In genomic region chr3:25781145-25781757, GRCh38 we compare ENCODE assay signal across 11 cellular contexts. TPM values are rescaled to one million over a fixed set of nuclear protein-coding genes. Genes with fewer than 3 reads are reported as not detected.
DNase-seq lines count a peak whose midpoint lies in the region; TF ChIP-seq lines count a peak whose summit lies in the region.
"Had no signal": no experiment of that assay in that cellular context is flagged by ENCODE, and none has a peak within 500 bp of the region (broad histone marks: within the 10 kb centered on the region; RNA-seq: fewer than 3 reads in every experiment).

No MANE protein-coding gene starts in this region.

- intact Hi-C loops in transverse colon (cut with DNase I; ENCODE audit: low total_unique reads): no loop called here

- no peak for TF ChIP-seq POLR2A in NB4 (IDR thresholded peaks at IDR 0.05; ENCODE audit: extremely low read depth, insufficient read length)
- TF ChIP-seq POLR2A in erythroblast (IDR thresholded peaks at IDR 0.05; ENCODE audit: low read length): no peak
- TF ChIP-seq POLR2A in transverse colon (IDR thresholded peaks at IDR 0.05): no peak

- TF ChIP-seq CTCF in GM12865 (IDR thresholded peaks at IDR 0.05; ENCODE audit: insufficient read depth, low read depth, low read length, missing control alignments): no peak
- no peak for TF ChIP-seq CTCF in NB4 (IDR thresholded peaks at IDR 0.05; ENCODE audit: low read depth, low read length)
- no peak for TF ChIP-seq CTCF in transverse colon (IDR thresholded peaks at IDR 0.05)

- H2AFZ ChIP-seq in ACC112 (ENCODE audit: low read length, unreplicated experiment): no peak overlapping the region

- no peaks in the 10 kb centered on the region for H3K27me3 ChIP-seq in ACC112 (ENCODE audit: insufficient read depth, low read length)
- H3K27me3 ChIP-seq in transverse colon: no peaks in the 10 kb centered on the region
- H3K27me3 ChIP-seq in MG63: no peaks in the 10 kb centered on the region

- TF ChIP-seq EP300 in transverse colon (IDR thresholded peaks at IDR 0.05; ENCODE audit: low read depth): no peak

- H3K27ac ChIP-seq in ACC112 (ENCODE audit: low read depth, low read length) (no peak overlapping the region), transverse colon (no peak overlapping the region), caudate nucleus (ENCODE audit: low read depth, low read length) (no peak overlapping the region)

- H3K36me3 ChIP-seq in ACC112 (ENCODE audit: insufficient read depth, low read length): peaks cover 20% of the 10 kb centered on the region
- H3K36me3 ChIP-seq in transverse colon: peaks cover 0 to 11% (median 0%) of the 10 kb centered on the region in 4 donors
- H3K36me3 ChIP-seq in MG63: peaks cover 2% of the 10 kb centered on the region

- H3K4me1 ChIP-seq in ACC112 (ENCODE audit: control insufficient read depth, insufficient read depth, low read length, unreplicated experiment): peaks cover 16% of the 10 kb centered on the region
- H3K4me1 ChIP-seq in transverse colon: peaks cover 7 to 29% (median 15%) of the 10 kb centered on the region in 4 donors

- WGBS in transverse colon (ENCODE audit: low coverage in 1 of 2), 2 donors: 85% methylated on average over 9 to 11 of the region's 11 CpGs

- no peak for DNase-seq in GM12865 (ENCODE audit: low read depth)
- peak; percentile 30 for DNase-seq in NB4 (ENCODE audit: low read depth)
- peak; percentile 4 to 17 for DNase-seq in erythroblast (lab: John Stamatoyannopoulos, UW)
- no peak for DNase-seq in transverse colon
- DNase-seq in mucosa of gallbladder (ENCODE audit: low spot score): no peak
- DNase-seq in caudate nucleus (lab: John Stamatoyannopoulos, UW): no peak
- DNase-seq in MG63: no peak
- DNase-seq: activated effector memory CD4-positive, alpha-beta T cell treated with Interleukin-2 at 50 U/mL for 16 hours; left ventricle myocardium superior; NCI-H1930 had no signal

- peaks cover 25% of the 10 kb centered on the region for H3K79me2 ChIP-seq in ACC112 (ENCODE audit: control insufficient read depth, insufficient read depth, low read length, unreplicated experiment)

- H3K4me3 ChIP-seq in ACC112 (ENCODE audit: low read depth, low read length) (peak overlapping the region; percentile 90), GM12865 (ENCODE audit: low read depth, low read length) (peak overlapping the region; percentile 69), NB4 (ENCODE audit: low read depth, low read length) (peak overlapping the region; percentile 92), transverse colon (no peak overlapping the region), MG63 (no peak overlapping the region)

- no peaks in the 10 kb centered on the region for H3K9me3 ChIP-seq in transverse colon
- no peaks in the 10 kb centered on the region for H3K9me3 ChIP-seq in MG63

- in situ Hi-C loops in transverse colon (cut with MboI; ENCODE audit: low pct_ligation_motif_present in 1 of 4, low pct_unique_long_range_greater_than_20kb in 1 of 4, low sequenced_read_pairs in 3 of 4): loop anchor here in 2 of 4 donors (10.0 to 25.0 kb wide), 2 partner anchors 116 to 119 kb away; partner anchors contain the start of gene TOP2B (in 2 of the 2)

RNA-seq across cellular contexts. Expression of gene NGLY1, which starts 2.0 kb away (rescaled TPM):
- total RNA-seq in transverse colon: 100 to 1,000 TPM in 1 of 4 donors, 10 to 100 TPM in 3; 44.9 to 154 (median 55.0) TPM
- 33.3 TPM for total RNA-seq in mucosa of gallbladder
- 27.4 and 32.0 TPM in 2 replicates for total RNA-seq in MG63 (2014; rRNA removed; shearing (Covaris generic); ENCODE audit: low replicate concordance)

RNA-seq across cellular contexts. Expression of gene OXSM, which starts 8.6 kb away (rescaled TPM):
- total RNA-seq in transverse colon (10 to 100 TPM in 3 of 4 donors, 1 to 10 TPM in 1; 5.0 to 13.5 (median 11.2) TPM), mucosa of gallbladder (12.7 TPM)
- total RNA-seq in MG63 (2014; rRNA removed; shearing (Covaris generic); ENCODE audit: low replicate concordance): 20.2 and 23.2 TPM in 2 replicates

Comparison
In these comparisons a context has a peak if more than half of its experiments do, and no peak if none do; other contexts are left out.
1. H3K4me3 ChIP-seq: peak in ACC112 (single experiment), GM12865 (single experiment) and NB4 (single experiment); none in transverse colon (0 of 4) and MG63 (single experiment).
2. DNase-seq: peak in NB4 (single experiment) and erythroblast (2 of 2); none in GM12865 (single experiment), transverse colon (single experiment), mucosa of gallbladder (single experiment), caudate nucleus (0 of 61) and MG63 (single experiment).